Comparison of ENCODE assay signal across 1 cellular context in genomic region chr2:86453838-86454237, GRCh38.
TF ChIP-seq lines count a peak whose summit lies in the region.

No MANE protein-coding gene starts in this region.

TF ChIP-seq in SK-N-SH treated with all-trans-retinoic acid at 6 μM for 48 hours, 23 proteins besides CTCF, POLR2A, EP300 and RAD21 (continued from another document):
- TF ChIP-seq TSHZ2 (CRISPR knock-in tag; IDR thresholded peaks at IDR 0.05): no peak
- TF ChIP-seq RARB (CRISPR knock-in tag; IDR thresholded peaks at IDR 0.05): no peak
- TF ChIP-seq CSDC2 (CRISPR knock-in tag; IDR thresholded peaks at IDR 0.05): no peak
- TF ChIP-seq ZFP30 (CRISPR knock-in tag; IDR thresholded peaks at IDR 0.05): no peak
- no peak for TF ChIP-seq TOX (CRISPR knock-in tag; IDR thresholded peaks at IDR 0.05; ENCODE audit: borderline replicate concordance)
- no peak for TF ChIP-seq PPARA (CRISPR knock-in tag; IDR thresholded peaks at IDR 0.05; ENCODE audit: borderline replicate concordance)
TF ChIP-seq in SK-N-SH treated with all-trans-retinoic acid at 6 μM for 48 hours: peak in this region for 0.
